25 cellular contexts compared by ENCODE assay signal in genomic region chr4:65880594-65880993, GRCh38.
A peak's percentile ranks its signal among the peaks of the same experiment; 100 is the strongest.
DNase-seq lines count a peak whose midpoint lies in the region; ATAC-seq and TF ChIP-seq lines count a peak whose summit lies in the region.
"Had no signal": no experiment of that assay in that cellular context is flagged by ENCODE, and none has a peak within 500 bp of the region (broad histone marks: within the 10 kb centered on the region; RNA-seq: fewer than 3 reads in every experiment).

No MANE protein-coding gene starts in this region.

- H2BK5ac ChIP-seq in IMR-90 (ENCODE audit: low read depth, low read length, poor library complexity, severe bottlenecking) = no peak overlapping the region
- no peak overlapping the region for H2BK5ac ChIP-seq in H9 (ENCODE audit: insufficient read length, low read length)

- no peak for TF ChIP-seq POLR2A in IMR-90 (IDR thresholded peaks at IDR 0.05; ENCODE audit: low read depth, low read length)

- intact Hi-C loops in IMR-90 (cut with micrococcal nuclease) = no loop called here
- intact Hi-C loops in activated T-helper 2 cell treated with anti-CD3 and anti-CD28 coated beads, Interferon-gamma antibody, Interleukin-2, Interleukin-4, amounts not matched to agents 10 μg/mL and 5 μg/mL and 100 μg/mL, durations not matched to agents 14 hours and 24 hours and 36 hours (cut with micrococcal nuclease) = no loop called here

- in situ Hi-C loops in IMR-90 (cut with MboI; ENCODE audit: low sequenced_read_pairs) = no loop called here

- no peak overlapping the region for H2BK20ac ChIP-seq in IMR-90 (ENCODE audit: low read depth, low read length)
- H2BK20ac ChIP-seq in H9 (ENCODE audit: low read depth, low read length, poor library complexity, severe bottlenecking) = no peak overlapping the region

- H2AK9ac ChIP-seq in IMR-90 (replicated peaks; ENCODE audit: low read depth, low read length, poor library complexity) = no peak overlapping the region

- H2AK5ac ChIP-seq in IMR-90 (ENCODE audit: low read depth, low read length) = no peak overlapping the region
- H2AK5ac ChIP-seq in H9 (ENCODE audit: insufficient read length, low read length) = no peak overlapping the region

- H2AFZ ChIP-seq in IMR-90 (replicated peaks; ENCODE audit: low read length, poor library complexity) (no peak overlapping the region), H9 (ENCODE audit: low read length) (no peak overlapping the region)

- POLR2A ChIA-PET in IMR-90 (lab: Charles Lee; ENCODE audit: unreplicated experiment) = no interaction called here

- H3K4me3 ChIP-seq in IMR-90 (ENCODE audit: insufficient read depth, low read depth, low read length) = no peak overlapping the region
- H3K4me3 ChIP-seq: heart right ventricle, suprapubic skin had no signal

- H3K27ac Mint-ChIP-seq in chondrocyte (ENCODE audit: unreplicated experiment) (no peak overlapping the region), H9 (no peak overlapping the region)
- H3K27ac Mint-ChIP-seq in activated T-helper 2 cell treated with anti-CD3 and anti-CD28 coated beads, Interferon-gamma antibody, Interleukin-2, Interleukin-4, amounts not matched to agents 10 μg/mL and 5 μg/mL and 100 μg/mL, durations not matched to agents 14 hours and 24 hours and 36 hours = no peak overlapping the region
- H3K27ac Mint-ChIP-seq: activated CD4-positive, alpha-beta memory T cell treated with anti-CD3 and anti-CD28 coated beads, Interleukin-2, amount 10 ng/mL, durations not matched to agents 7 days and 5 days; activated naive CD8-positive, alpha-beta T cell treated with anti-CD3 and anti-CD28 coated beads, Interleukin-2, amount 10 ng/mL, durations not matched to agents 7 days and 5 days; IgD-negative memory B cell; stimulated activated naive B cell treated with anti-CD40 and anti-IgM and Interleukin-4, amounts not matched to agents 10 μg/mL and 1 μg/mL and 100 μg/mL, for 72 hours had no signal

- H3K9me3 ChIP-seq in IMR-90 (ENCODE audit: control insufficient read depth, insufficient read depth, low read length) = peaks cover 2% of the 10 kb centered on the region; the same call in 1 of the 2 replicates
- no peaks in the 10 kb centered on the region for H3K9me3 ChIP-seq in H9 (ENCODE audit: control insufficient read depth, low read depth, low read length)
- H3K9me3 ChIP-seq: Caco-2, heart right ventricle, suprapubic skin had no signal

- CTCF ChIA-PET in IMR-90 (lab: Yijun Ruan, JAX) = no interaction called here

- H3K4me1 Mint-ChIP-seq in chondrocyte (ENCODE audit: low read depth) = no peaks in the 10 kb centered on the region
- no peaks in the 10 kb centered on the region for H3K4me1 Mint-ChIP-seq in activated T-helper 2 cell treated with anti-CD3 and anti-CD28 coated beads, Interferon-gamma antibody, Interleukin-2, Interleukin-4, amounts not matched to agents 10 μg/mL and 5 μg/mL and 100 μg/mL, durations not matched to agents 14 hours and 24 hours and 36 hours (ENCODE audit: low read depth)
- H3K4me1 Mint-ChIP-seq in H9 = no peaks in the 10 kb centered on the region
- H3K4me1 Mint-ChIP-seq: activated CD4-positive, alpha-beta memory T cell treated with anti-CD3 and anti-CD28 coated beads, Interleukin-2, amount 10 ng/mL, durations not matched to agents 7 days and 5 days; activated naive CD8-positive, alpha-beta T cell treated with anti-CD3 and anti-CD28 coated beads, Interleukin-2, amount 10 ng/mL, durations not matched to agents 7 days and 5 days; stimulated activated naive B cell treated with anti-CD40 and anti-IgM and Interleukin-4, amounts not matched to agents 10 μg/mL and 1 μg/mL and 100 μg/mL, for 72 hours had no signal

- H3K18ac ChIP-seq in IMR-90 (ENCODE audit: low read depth, low read length) (no peak overlapping the region), H9 (ENCODE audit: insufficient read length, low read depth, low read length) (no peak overlapping the region)

- H3K56ac ChIP-seq in IMR-90 (ENCODE audit: extremely low read depth, insufficient read depth, low read length) (no peak overlapping the region), H9 (ENCODE audit: insufficient read length, low read depth, low read length) (no peak overlapping the region)

- no peak overlapping the region for H3T11ph ChIP-seq in H9 (ENCODE audit: low read length)

- H3K23me2 ChIP-seq in H9 (ENCODE audit: insufficient read length, low read depth, low read length, poor library complexity, severe bottlenecking) = no peaks in the 10 kb centered on the region

- no peak for ATAC-seq in IMR-90 (ENCODE audit: low read depth)
- ATAC-seq: HCT116; heart right ventricle; right cardiac atrium; stimulated activated naive B cell treated with anti-CD40 and anti-IgM and Interleukin-4, amounts not matched to agents 10 μg/mL and 1 μg/mL and 100 μg/mL, for 72 hours had no signal

- H3K27me3 Mint-ChIP-seq in chondrocyte (ENCODE audit: low read depth) = no peaks in the 10 kb centered on the region
- H3K27me3 Mint-ChIP-seq in activated T-helper 2 cell treated with anti-CD3 and anti-CD28 coated beads, Interferon-gamma antibody, Interleukin-2, Interleukin-4, amounts not matched to agents 10 μg/mL and 5 μg/mL and 100 μg/mL, durations not matched to agents 14 hours and 24 hours and 36 hours (ENCODE audit: low read depth) = no peaks in the 10 kb centered on the region
- no peaks in the 10 kb centered on the region for H3K27me3 Mint-ChIP-seq in H9 (ENCODE audit: low read depth)
- H3K27me3 Mint-ChIP-seq: activated CD4-positive, alpha-beta memory T cell treated with anti-CD3 and anti-CD28 coated beads, Interleukin-2, amount 10 ng/mL, durations not matched to agents 7 days and 5 days; activated naive CD8-positive, alpha-beta T cell treated with anti-CD3 and anti-CD28 coated beads, Interleukin-2, amount 10 ng/mL, durations not matched to agents 7 days and 5 days; IgD-negative memory B cell; stimulated activated naive B cell treated with anti-CD40 and anti-IgM and Interleukin-4, amounts not matched to agents 10 μg/mL and 1 μg/mL and 100 μg/mL, for 72 hours had no signal

- H4K20me1 ChIP-seq in IMR-90 (ENCODE audit: insufficient read depth, low read length) = no peaks in the 10 kb centered on the region
- no peaks in the 10 kb centered on the region for H4K20me1 ChIP-seq in H9 (ENCODE audit: control insufficient read depth, insufficient read depth, insufficient read length)

- no peaks in the 10 kb centered on the region for H3K9me3 Mint-ChIP-seq in chondrocyte (ENCODE audit: low read depth)
- no peaks in the 10 kb centered on the region for H3K9me3 Mint-ChIP-seq in activated T-helper 2 cell treated with anti-CD3 and anti-CD28 coated beads, Interferon-gamma antibody, Interleukin-2, Interleukin-4, amounts not matched to agents 10 μg/mL and 5 μg/mL and 100 μg/mL, durations not matched to agents 14 hours and 24 hours and 36 hours
- peaks cover 3% of the 10 kb centered on the region in 2 experiments; a peak in 4 of 5 replicates for H3K9me3 Mint-ChIP-seq in H9
- H3K9me3 Mint-ChIP-seq: activated naive CD8-positive, alpha-beta T cell treated with anti-CD3 and anti-CD28 coated beads, Interleukin-2, amount 10 ng/mL, durations not matched to agents 7 days and 5 days had no signal

- BruUV-seq in IMR-90 (replicated peaks; lab: Mats Ljungman, UMichigan) = no TSS peak

- H3K27me3 ChIP-seq in IMR-90 (ENCODE audit: control insufficient read depth, insufficient read depth, low read length) = no peaks in the 10 kb centered on the region
- H3K27me3 ChIP-seq in H9 (ENCODE audit: insufficient read depth, low read length) = no peaks in the 10 kb centered on the region
- H3K27me3 ChIP-seq: heart right ventricle, suprapubic skin had no signal

- no peak for TF ChIP-seq RAD21 in IMR-90 (IDR thresholded peaks at IDR 0.05; ENCODE audit: low read length)

- no peak overlapping the region for H2BK120ac ChIP-seq in IMR-90 (ENCODE audit: low read depth, low read length)
- H2BK120ac ChIP-seq in H9 (ENCODE audit: low read depth, low read length, poor library complexity, severe bottlenecking) = no peak overlapping the region

- H4K91ac ChIP-seq in IMR-90 (ENCODE audit: insufficient read depth, low read depth, low read length) (no peak overlapping the region), H9 (ENCODE audit: insufficient read length, low read depth, low read length) (no peak overlapping the region)

- H3K23ac ChIP-seq in IMR-90 (ENCODE audit: low read depth, low read length) (no peak overlapping the region), H9 (ENCODE audit: insufficient read length, low read depth, low read length) (no peak overlapping the region)

- no peaks in the 10 kb centered on the region for H3K79me1 ChIP-seq in IMR-90 (ENCODE audit: low read depth in 1 of 2, low read length in 2 of 2)
- no peaks in the 10 kb centered on the region for H3K79me1 ChIP-seq in H9 (ENCODE audit: insufficient read depth, low read depth, low read length, poor library complexity, severe bottlenecking)

- no peak overlapping the region for H3K14ac ChIP-seq in IMR-90 (replicated peaks; ENCODE audit: low read depth, low read length)
- H3K14ac ChIP-seq in H9 (ENCODE audit: insufficient read depth, low read length) = no peak overlapping the region

- H3K4me3 Mint-ChIP-seq in chondrocyte (ENCODE audit: unreplicated experiment) (no peak overlapping the region), H9 (no peak overlapping the region)
- no peak overlapping the region for H3K4me3 Mint-ChIP-seq in activated T-helper 2 cell treated with anti-CD3 and anti-CD28 coated beads, Interferon-gamma antibody, Interleukin-2, Interleukin-4, amounts not matched to agents 10 μg/mL and 5 μg/mL and 100 μg/mL, durations not matched to agents 14 hours and 24 hours and 36 hours (ENCODE audit: low read depth)
- H3K4me3 Mint-ChIP-seq: activated CD4-positive, alpha-beta memory T cell treated with anti-CD3 and anti-CD28 coated beads, Interleukin-2, amount 10 ng/mL, durations not matched to agents 7 days and 5 days; activated naive CD8-positive, alpha-beta T cell treated with anti-CD3 and anti-CD28 coated beads, Interleukin-2, amount 10 ng/mL, durations not matched to agents 7 days and 5 days; IgD-negative memory B cell; stimulated activated naive B cell treated with anti-CD40 and anti-IgM and Interleukin-4, amounts not matched to agents 10 μg/mL and 1 μg/mL and 100 μg/mL, for 72 hours had no signal

- no peaks in the 10 kb centered on the region for H3K79me2 ChIP-seq in H9 (ENCODE audit: insufficient read depth, low read length)

- H3K4me2 ChIP-seq in IMR-90 (ENCODE audit: low read depth, low read length) (no peak overlapping the region), H9 (ENCODE audit: insufficient read depth, insufficient read length, low read length) (no peak overlapping the region)

- H2BK15ac ChIP-seq in IMR-90 (ENCODE audit: low read depth, low read length) (no peak overlapping the region), H9 (ENCODE audit: low read depth, low read length) (no peak overlapping the region)

- H4K8ac ChIP-seq in IMR-90 (ENCODE audit: low read depth in 2 of 2, low read length in 2 of 2) (no peak overlapping the region), H9 (replicated peaks; ENCODE audit: insufficient read length, low read depth, low read length) (no peak overlapping the region)

- H3K4ac ChIP-seq in IMR-90 (ENCODE audit: low read depth, low read length) (no peak overlapping the region), H9 (ENCODE audit: low read depth, low read length) (no peak overlapping the region)

- no CpG with 5 or more reads among the region's 1 CpG for WGBS in IMR-90 (ENCODE audit: extremely low coverage in 2 of 2, insufficient read length in 1 of 2), 2 experiments
- no CpG with 5 or more reads among the region's 1 CpG for whole genome bisulfite sequencing in H9 (ENCODE audit: extremely low coverage, insufficient read length, low lambda C conversion rate)

- no peaks in the 10 kb centered on the region for H3K4me1 ChIP-seq in IMR-90 (ENCODE audit: control insufficient read depth, insufficient read depth, low read length)
- no peaks in the 10 kb centered on the region; the same call in 1 of the 2 replicates for H3K4me1 ChIP-seq in H9 (ENCODE audit: insufficient read depth, low read length)
- H3K4me1 ChIP-seq: Caco-2, heart right ventricle, suprapubic skin had no signal

- no peak overlapping the region for H2BK12ac ChIP-seq in H9 (ENCODE audit: insufficient read length, low read depth, low read length)

- TF ChIP-seq CTCF in IMR-90 (conservative IDR thresholded peaks at IDR 0.05; ENCODE audit: low read depth, low read length) (no peak), chondrocyte (IDR thresholded peaks at IDR 0.05) (peak; percentile 51), H9 (conservative IDR thresholded peaks at IDR 0.05) (no peak)

- no peaks in the 10 kb centered on the region for H3K9me1 ChIP-seq in IMR-90 (ENCODE audit: insufficient read depth, low read length)

- H3K36me3 Mint-ChIP-seq in chondrocyte (ENCODE audit: low read depth) = peaks cover 2% of the 10 kb centered on the region
- H3K36me3 Mint-ChIP-seq in activated T-helper 2 cell treated with anti-CD3 and anti-CD28 coated beads, Interferon-gamma antibody, Interleukin-2, Interleukin-4, amounts not matched to agents 10 μg/mL and 5 μg/mL and 100 μg/mL, durations not matched to agents 14 hours and 24 hours and 36 hours (ENCODE audit: low read depth) = no peaks in the 10 kb centered on the region
- H3K36me3 Mint-ChIP-seq in H9 (ENCODE audit: insufficient read depth in 1 of 3, low read depth in 3 of 3) = no peaks in the 10 kb centered on the region; a peak in 1 of 7 replicates
- H3K36me3 Mint-ChIP-seq: activated naive CD8-positive, alpha-beta T cell treated with anti-CD3 and anti-CD28 coated beads, Interleukin-2, amount 10 ng/mL, durations not matched to agents 7 days and 5 days; IgD-negative memory B cell; stimulated activated naive B cell treated with anti-CD40 and anti-IgM and Interleukin-4, amounts not matched to agents 10 μg/mL and 1 μg/mL and 100 μg/mL, for 72 hours had no signal

- H3K9ac ChIP-seq in IMR-90 (ENCODE audit: low read depth, low read length) = no peak overlapping the region
- no peak overlapping the region for H3K9ac ChIP-seq in H9 (ENCODE audit: extremely low read depth, insufficient read length, low read length)

- dilution Hi-C loops in IMR-90 (cut with HindIII; ENCODE audit: low sequenced_read_pairs, unreplicated experiment) = no loop called here

- DNase-seq in NCI-H1092 treated with DMSO at 0.1 percent for 48 hours (lab: John Stamatoyannopoulos, UW) (peak; percentile 5), NCI-H1092 (lab: John Stamatoyannopoulos, UW) (no peak), IMR-90 (no peak), OCI-M1 (lab: John Stamatoyannopoulos, UW) (peak; percentile 72), chondrocyte (ENCODE audit: low spot score) (no peak), nucleus accumbens (lab: John Stamatoyannopoulos, UW) (no peak), H9 (no peak)
- DNase-seq in activated T-helper 2 cell treated with anti-CD3 and anti-CD28 coated beads, Interferon-gamma antibody, Interleukin-2, Interleukin-4, amounts not matched to agents 10 μg/mL and 5 μg/mL and 100 μg/mL, durations not matched to agents 14 hours and 24 hours and 36 hours (ENCODE audit: low spot score) = no peak
- DNase-seq: activated CD4-positive, alpha-beta memory T cell treated with anti-CD3 and anti-CD28 coated beads, Interleukin-2, amount 10 ng/mL, durations not matched to agents 7 days and 5 days; activated CD4-positive, CD25-positive, alpha-beta regulatory T cell; activated effector memory CD4-positive, alpha-beta T cell treated with anti-CD3 and anti-CD28 coated beads, Interleukin-2, amount 50 U/mL, for 16 hours; activated naive CD8-positive, alpha-beta T cell treated with anti-CD3 and anti-CD28 coated beads, Interleukin-2, amount 10 ng/mL, durations not matched to agents 7 days and 5 days; Caco-2; effector CD4-positive, alpha-beta T cell; EL; foreskin fibroblast; heart right ventricle; NCI-H446 treated with DMSO at 0.1 percent for 48 hours; right cardiac atrium; stimulated activated CD4-positive, alpha-beta T cell treated with anti-CD3 and anti-CD28 coated beads, Interleukin-12 subunit alpha, Interleukin-12 subunit beta, amount 100 ng/mL, for 4 hours; stimulated activated CD4-positive, alpha-beta T cell treated with anti-CD3 and anti-CD28 coated beads, Interleukin-4, amount 100 ng/mL, for 24 hours; stimulated activated naive B cell treated with anti-CD40 and anti-IgM and Interleukin-4, amounts not matched to agents 10 μg/mL and 1 μg/mL and 100 μg/mL, for 72 hours had no signal

- no peaks in the 10 kb centered on the region for H3K36me3 ChIP-seq in IMR-90 (ENCODE audit: control insufficient read depth, insufficient read depth, low read length)
- H3K36me3 ChIP-seq: heart right ventricle, suprapubic skin had no signal

- no peak overlapping the region for H4K5ac ChIP-seq in IMR-90 (ENCODE audit: low read depth, low read length)
- H4K5ac ChIP-seq in H9 (ENCODE audit: insufficient read length, low read depth, low read length) = no peak overlapping the region

- H3K27ac ChIP-seq in IMR-90 (ENCODE audit: insufficient read depth, low read length) (no peak overlapping the region), H9 (ENCODE audit: insufficient read length, low read depth, low read length) (no peak overlapping the region)
- H3K27ac ChIP-seq: heart right ventricle, suprapubic skin had no signal

Comparison
In these comparisons a context has a peak if more than half of its experiments do, and no peak if none do; other contexts are left out.
1. DNase-seq: peak in NCI-H1092 treated with DMSO at 0.1 percent for 48 hours (single experiment) and OCI-M1 (single experiment); none in NCI-H1092 (single experiment), IMR-90 (single experiment), chondrocyte (single experiment), activated T-helper 2 cell treated with anti-CD3 and anti-CD28 coated beads, Interferon-gamma antibody, Interleukin-2, Interleukin-4, amounts not matched to agents 10 μg/mL and 5 μg/mL and 100 μg/mL, durations not matched to agents 14 hours and 24 hours and 36 hours (single experiment), nucleus accumbens (0 of 56) and H9 (single experiment).